8 cellular contexts compared by ENCODE assay signal in the genomic region with DNA sequence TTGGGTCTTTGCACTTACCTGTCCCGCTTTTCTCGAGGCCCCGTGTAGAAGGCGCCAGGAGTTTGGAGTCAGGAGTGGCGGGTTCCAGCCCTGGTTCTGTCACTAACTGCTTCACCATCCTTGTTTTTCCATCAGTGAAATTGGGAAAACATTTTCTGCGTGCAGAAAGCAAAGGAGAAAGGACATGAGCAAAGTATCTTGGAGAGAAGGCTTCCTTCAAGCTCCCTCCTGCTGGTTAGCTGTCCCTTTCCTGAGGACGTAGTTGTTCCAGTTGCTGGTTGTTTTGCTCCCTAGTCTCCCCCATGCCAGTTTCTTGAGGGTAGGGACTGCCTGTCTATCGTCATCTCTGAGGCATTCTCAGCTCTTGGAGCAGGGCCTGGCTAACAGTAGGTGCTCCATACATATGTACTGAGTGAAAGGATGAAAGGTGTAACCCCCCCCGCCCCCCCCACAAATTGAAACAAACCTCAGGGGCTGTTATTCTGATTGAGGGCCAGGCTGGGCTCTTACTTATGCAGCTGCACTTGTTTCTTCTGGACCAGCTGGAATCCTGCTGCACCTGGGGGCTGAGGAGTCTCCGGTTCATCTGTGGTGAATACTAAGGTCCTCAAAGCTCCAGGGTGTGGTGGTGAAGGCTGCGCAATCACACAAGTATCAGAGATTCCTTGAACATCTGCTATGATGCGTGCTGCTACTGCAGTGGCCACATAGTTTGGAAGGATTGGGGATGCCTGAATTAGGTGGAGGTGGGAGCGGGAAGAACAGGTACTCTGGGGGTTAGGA. TPM values are rescaled to one million over a fixed set of nuclear protein-coding genes. Genes with fewer than 3 reads are reported as not detected.
DNase-seq lines count a peak whose midpoint lies in the region; ATAC-seq and TF ChIP-seq lines count a peak whose summit lies in the region.

No MANE protein-coding gene starts in this region.

- peak overlapping the region; percentile 91 for H3K27ac Mint-ChIP-seq in dendritic cell treated with granulocyte-macrophage colony-stimulating factor and Interleukin-4, amounts not matched to agents 40 ng/mL and 50 ng/mL, for 4 days
- no peak overlapping the region for H3K27ac Mint-ChIP-seq in neural crest cell (ENCODE audit: unreplicated experiment)

- TF ChIP-seq CTCF in neural crest cell (conservative IDR thresholded peaks at IDR 0.05), result peak; percentile 6

- no peaks in the 10 kb centered on the region for H3K9me3 Mint-ChIP-seq in dendritic cell treated with granulocyte-macrophage colony-stimulating factor and Interleukin-4, amounts not matched to agents 40 ng/mL and 50 ng/mL, for 4 days
- H3K9me3 Mint-ChIP-seq in neural crest cell, result no peaks in the 10 kb centered on the region

- H3K4me1 Mint-ChIP-seq in dendritic cell treated with granulocyte-macrophage colony-stimulating factor and Interleukin-4, amounts not matched to agents 40 ng/mL and 50 ng/mL, for 4 days (ENCODE audit: low read depth), result peaks cover 65% of the 10 kb centered on the region
- peaks cover 15% of the 10 kb centered on the region for H3K4me1 Mint-ChIP-seq in neural crest cell

- no peaks in the 10 kb centered on the region for H3K27me3 Mint-ChIP-seq in dendritic cell treated with granulocyte-macrophage colony-stimulating factor and Interleukin-4, amounts not matched to agents 40 ng/mL and 50 ng/mL, for 4 days
- peaks cover 33% of the 10 kb centered on the region for H3K27me3 Mint-ChIP-seq in neural crest cell (ENCODE audit: low read depth)

- ATAC-seq in GM18868 (IDR thresholded peaks at IDR 0.05; ENCODE audit: unreplicated experiment), result peak; percentile 1
- no peak for ATAC-seq in GM18517 (IDR thresholded peaks at IDR 0.05; ENCODE audit: unreplicated experiment)

- peak overlapping the region; percentile 100 for H3K4me3 Mint-ChIP-seq in dendritic cell treated with granulocyte-macrophage colony-stimulating factor and Interleukin-4, amounts not matched to agents 40 ng/mL and 50 ng/mL, for 4 days
- peak overlapping the region; percentile 95 for H3K4me3 Mint-ChIP-seq in neural crest cell

- DNase-seq in M059J (ENCODE audit: low read depth), result peak; percentile 37
- no peak for DNase-seq in neural crest cell (ENCODE audit: low read depth, low spot score)
- no peak for DNase-seq in inferior parietal cortex (ENCODE audit: extremely low spot score)
- DNase-seq in NCI-H2029 (lab: John Stamatoyannopoulos, UW), result no peak
- DNase-seq in activated CD8-positive, alpha-beta memory T cell treated with anti-CD3 and anti-CD28 coated beads, Interleukin-2, amount 50 U/mL, for 4 hours, result no peak

- intact Hi-C loops in dendritic cell treated with granulocyte-macrophage colony-stimulating factor and Interleukin-4, amounts not matched to agents 40 ng/mL and 50 ng/mL, for 4 days (cut with micrococcal nuclease), result loop anchor here (2.0 kb wide), 3 partner anchors 21 to 219 kb away; partner anchors contain the start of gene DCTN4

- H3K36me3 Mint-ChIP-seq in dendritic cell treated with granulocyte-macrophage colony-stimulating factor and Interleukin-4, amounts not matched to agents 40 ng/mL and 50 ng/mL, for 4 days (ENCODE audit: low read depth), result peaks cover 8% of the 10 kb centered on the region
- no peaks in the 10 kb centered on the region for H3K36me3 Mint-ChIP-seq in neural crest cell (ENCODE audit: low read depth)

RNA-seq across cellular contexts. Expression of gene SMIM3, which starts 1.0 kb away (rescaled TPM):
- total RNA-seq in M059J (2014; rRNA removed; shearing (Covaris generic)), result 73.1 and 92.7 TPM in 2 replicates
- total RNA-seq in neural crest cell, result 5.7 and 7.0 TPM in 2 replicates

RNA-seq across cellular contexts. Expression of gene DCTN4, which starts 20.8 kb away (rescaled TPM):
- total RNA-seq in M059J (2014; rRNA removed; shearing (Covaris generic)), result 48.1 and 66.2 TPM in 2 replicates
- 77.3 and 83.3 TPM in 2 replicates for total RNA-seq in neural crest cell
